10 cellular contexts compared by ENCODE assay signal in genomic region chr18:77112161-77112801, GRCh38. TPM values are rescaled to one million over a fixed set of nuclear protein-coding genes. Genes with fewer than 3 reads are reported as not detected.
DNase-seq lines count a peak whose midpoint lies in the region; ATAC-seq and TF ChIP-seq lines count a peak whose summit lies in the region.
"Had no signal": no experiment of that assay in that cellular context is flagged by ENCODE, and none has a peak within 500 bp of the region (broad histone marks: within the 10 kb centered on the region; RNA-seq: fewer than 3 reads in every experiment).

No MANE protein-coding gene starts in this region.

- H3K9me3 Mint-ChIP-seq in activated naive CD4-positive, alpha-beta T cell treated with anti-CD3 and anti-CD28 coated beads, Interleukin-2, amount 50 U/mL, for 24 hours: peaks cover 2% of the 10 kb centered on the region
- peaks cover 8% of the 10 kb centered on the region for H3K9me3 Mint-ChIP-seq in activated naive CD4-positive, alpha-beta T cell treated with anti-CD3 and anti-CD28 coated beads for 36 hours

- peak; percentile 4 for ATAC-seq in upper lobe of right lung

- CTCF ChIA-PET in activated naive CD4-positive, alpha-beta T cell treated with anti-CD3 and anti-CD28 coated beads for 36 hours (lab: Charles Lee): interaction anchor here (0.7 kb wide), 1 partner anchor 28 kb away, joined by 3 read pairs; no protein-coding TSS in a partner anchor

- intact Hi-C loops in activated naive CD4-positive, alpha-beta T cell treated with anti-CD3 and anti-CD28 coated beads for 36 hours (cut with micrococcal nuclease): no loop called here
- intact Hi-C loops in ascending aorta (cut with DNase I) (no loop called here), upper lobe of right lung (cut with DNase I) (no loop called here)

- no peak for TF ChIP-seq CTCF in ascending aorta (IDR thresholded peaks at IDR 0.05)
- TF ChIP-seq CTCF in upper lobe of right lung (IDR thresholded peaks at IDR 0.05): no peak

- H3K4me3 ChIP-seq in ascending aorta: no peak overlapping the region
- peak overlapping the region; percentile 23 for H3K4me3 ChIP-seq in upper lobe of right lung

- no peaks in the 10 kb centered on the region for H3K27me3 Mint-ChIP-seq in activated naive CD4-positive, alpha-beta T cell treated with anti-CD3 and anti-CD28 coated beads, Interleukin-2, amount 50 U/mL, for 24 hours
- no peaks in the 10 kb centered on the region for H3K27me3 Mint-ChIP-seq in activated naive CD4-positive, alpha-beta T cell treated with anti-CD3 and anti-CD28 coated beads for 36 hours (ENCODE audit: low read depth)

- H3K27ac Mint-ChIP-seq in activated naive CD4-positive, alpha-beta T cell treated with anti-CD3 and anti-CD28 coated beads, Interleukin-2, amount 50 U/mL, for 24 hours: peak overlapping the region; percentile 86
- H3K27ac Mint-ChIP-seq in activated naive CD4-positive, alpha-beta T cell treated with anti-CD3 and anti-CD28 coated beads for 36 hours: no peak overlapping the region

- H3K4me3 Mint-ChIP-seq in activated naive CD4-positive, alpha-beta T cell treated with anti-CD3 and anti-CD28 coated beads, Interleukin-2, amount 50 U/mL, for 24 hours: no peak overlapping the region
- no peak overlapping the region for H3K4me3 Mint-ChIP-seq in activated naive CD4-positive, alpha-beta T cell treated with anti-CD3 and anti-CD28 coated beads for 36 hours

- H3K9me3 ChIP-seq in ascending aorta: no peaks in the 10 kb centered on the region
- no peaks in the 10 kb centered on the region for H3K9me3 ChIP-seq in upper lobe of right lung

- H3K4me1 ChIP-seq in ascending aorta: peaks cover 5 to 15% of the 10 kb centered on the region in 2 donors
- peaks cover 73% of the 10 kb centered on the region for H3K4me1 ChIP-seq in upper lobe of right lung

- H3K27ac ChIP-seq in ascending aorta (peak overlapping the region; percentile 25 to 83), upper lobe of right lung (peak overlapping the region; percentile 71)

- H3K27me3 ChIP-seq in ascending aorta (no peaks in the 10 kb centered on the region), upper lobe of right lung (no peaks in the 10 kb centered on the region)

- H3K36me3 ChIP-seq in ascending aorta (peaks cover 0 to 2% of the 10 kb centered on the region in 2 donors), upper lobe of right lung (no peaks in the 10 kb centered on the region)

- peaks cover 9% of the 10 kb centered on the region for H3K36me3 Mint-ChIP-seq in activated naive CD4-positive, alpha-beta T cell treated with anti-CD3 and anti-CD28 coated beads, Interleukin-2, amount 50 U/mL, for 24 hours
- peaks cover 30% of the 10 kb centered on the region for H3K36me3 Mint-ChIP-seq in activated naive CD4-positive, alpha-beta T cell treated with anti-CD3 and anti-CD28 coated beads for 36 hours (ENCODE audit: low read depth)

- DNase-seq in activated naive CD4-positive, alpha-beta T cell treated with anti-CD3 and anti-CD28 coated beads for 36 hours: no peak
- DNase-seq in ascending aorta (ENCODE audit: low spot score in 2 of 2): peak in 1 of 2 donors; percentile 67
- DNase-seq in medulla oblongata (ENCODE audit: extremely low spot score): peak; percentile 31
- DNase-seq in upper lobe of right lung: no peak
- DNase-seq in HCEC 1CT: no peak
- no peak for DNase-seq in RKO (ENCODE audit: low spot score)
- no peak for DNase-seq in 8988T
- DNase-seq: AML-193; stimulated activated naive CD4-positive, alpha-beta T cell treated with Interleukin-2 at 50 U/mL for 16 hours had no signal

- peaks cover 91% of the 10 kb centered on the region for H3K4me1 Mint-ChIP-seq in activated naive CD4-positive, alpha-beta T cell treated with anti-CD3 and anti-CD28 coated beads, Interleukin-2, amount 50 U/mL, for 24 hours
- H3K4me1 Mint-ChIP-seq in activated naive CD4-positive, alpha-beta T cell treated with anti-CD3 and anti-CD28 coated beads for 36 hours (ENCODE audit: low read depth): peaks cover 84% of the 10 kb centered on the region

RNA-seq across cellular contexts. Expression of gene MBP, which starts 20.3 kb away (rescaled TPM):
- total RNA-seq in activated naive CD4-positive, alpha-beta T cell treated with anti-CD3 and anti-CD28 coated beads for 36 hours: 10 to 100 TPM; 35.9 to 36.6 TPM
- total RNA-seq in ascending aorta: 8.1 TPM
- 78.9 TPM for total RNA-seq in upper lobe of right lung
